8 cellular contexts compared by ENCODE assay signal in genomic region chr2:15058015-15058414, GRCh38.
DNase-seq lines count a peak whose midpoint lies in the region; ATAC-seq and TF ChIP-seq lines count a peak whose summit lies in the region.

No MANE protein-coding gene starts in this region.

- 75 to 85% (median 80%) methylated on average over 5 of the region's 5 CpGs for WGBS in adrenal gland, 4 donors

- H3K9me3 ChIP-seq in adrenal gland (replicated peaks in 1 of 3), result no peaks in the 10 kb centered on the region

- no peak overlapping the region for H3K4me3 ChIP-seq in brain microvascular endothelial cell (ENCODE audit: low read depth, low read length)
- no peak overlapping the region for H3K4me3 ChIP-seq in adrenal gland

- ATAC-seq in HG03565 (IDR thresholded peaks at IDR 0.05; ENCODE audit: unreplicated experiment), result peak; percentile 56
- ATAC-seq in HG03442 (IDR thresholded peaks at IDR 0.05; ENCODE audit: unreplicated experiment), result no peak
- ATAC-seq in GM18511 (IDR thresholded peaks at IDR 0.05; ENCODE audit: unreplicated experiment), result no peak

- H3K27ac ChIP-seq in brain microvascular endothelial cell (no peak overlapping the region), adrenal gland (no peak overlapping the region)

- H3K27me3 ChIP-seq in brain microvascular endothelial cell (replicated peaks) (no peaks in the 10 kb centered on the region), adrenal gland (no peaks in the 10 kb centered on the region)

- no peaks in the 10 kb centered on the region for H3K4me1 ChIP-seq in adrenal gland (replicated peaks in 1 of 2)

- peak; percentile 23 for DNase-seq in ACHN
- peak; percentile 23 for DNase-seq in GM13977 (ENCODE audit: low spot score)
- DNase-seq in brain microvascular endothelial cell, result no peak
- DNase-seq in mucosa of gallbladder (ENCODE audit: low spot score), result no peak
- no peak for DNase-seq in adrenal gland

- intact Hi-C loops in adrenal gland (cut with DNase I), result no loop called here

- TF ChIP-seq CTCF in GM13977 (IDR thresholded peaks at IDR 0.05; ENCODE audit: extremely low read depth, insufficient read depth, missing control alignments), result peak; percentile 55
- TF ChIP-seq CTCF in brain microvascular endothelial cell (IDR thresholded peaks at IDR 0.05; ENCODE audit: low read depth, low read length, missing control alignments), result peak; percentile 52
- no peak for TF ChIP-seq CTCF in adrenal gland (IDR thresholded peaks at IDR 0.05)

- H3K36me3 ChIP-seq in brain microvascular endothelial cell (replicated peaks) (no peaks in the 10 kb centered on the region), adrenal gland (replicated peaks in 1 of 2) (no peaks in the 10 kb centered on the region)

- no peak for TF ChIP-seq POLR2A in adrenal gland (IDR thresholded peaks at IDR 0.05)

- in situ Hi-C loops in ACHN (cut with HindIII; ENCODE audit: low pct_ligation_motif_present, low pct_unique_long_range_greater_than_20kb, low sequenced_read_pairs), result no loop called here
- in situ Hi-C loops in GM13977 (cut with MboI; ENCODE audit: low pct_unique_long_range_greater_than_20kb, low sequenced_read_pairs, unreplicated experiment), result no loop called here
- in situ Hi-C loops in brain microvascular endothelial cell (cut with HindIII; ENCODE audit: low pct_ligation_motif_present, low sequenced_read_pairs), result no loop called here

Comparison
In these comparisons a context has a peak if more than half of its experiments do, and no peak if none do; other contexts are left out.
1. DNase-seq: peak in ACHN (single experiment) and GM13977 (single experiment); none in brain microvascular endothelial cell (single experiment), mucosa of gallbladder (single experiment) and adrenal gland (0 of 7).
2. CTCF ChIP-seq: peak in GM13977 (single experiment) and brain microvascular endothelial cell (single experiment); none in adrenal gland (0 of 6).